16 cellular contexts compared by ENCODE assay signal in the genomic region with DNA sequence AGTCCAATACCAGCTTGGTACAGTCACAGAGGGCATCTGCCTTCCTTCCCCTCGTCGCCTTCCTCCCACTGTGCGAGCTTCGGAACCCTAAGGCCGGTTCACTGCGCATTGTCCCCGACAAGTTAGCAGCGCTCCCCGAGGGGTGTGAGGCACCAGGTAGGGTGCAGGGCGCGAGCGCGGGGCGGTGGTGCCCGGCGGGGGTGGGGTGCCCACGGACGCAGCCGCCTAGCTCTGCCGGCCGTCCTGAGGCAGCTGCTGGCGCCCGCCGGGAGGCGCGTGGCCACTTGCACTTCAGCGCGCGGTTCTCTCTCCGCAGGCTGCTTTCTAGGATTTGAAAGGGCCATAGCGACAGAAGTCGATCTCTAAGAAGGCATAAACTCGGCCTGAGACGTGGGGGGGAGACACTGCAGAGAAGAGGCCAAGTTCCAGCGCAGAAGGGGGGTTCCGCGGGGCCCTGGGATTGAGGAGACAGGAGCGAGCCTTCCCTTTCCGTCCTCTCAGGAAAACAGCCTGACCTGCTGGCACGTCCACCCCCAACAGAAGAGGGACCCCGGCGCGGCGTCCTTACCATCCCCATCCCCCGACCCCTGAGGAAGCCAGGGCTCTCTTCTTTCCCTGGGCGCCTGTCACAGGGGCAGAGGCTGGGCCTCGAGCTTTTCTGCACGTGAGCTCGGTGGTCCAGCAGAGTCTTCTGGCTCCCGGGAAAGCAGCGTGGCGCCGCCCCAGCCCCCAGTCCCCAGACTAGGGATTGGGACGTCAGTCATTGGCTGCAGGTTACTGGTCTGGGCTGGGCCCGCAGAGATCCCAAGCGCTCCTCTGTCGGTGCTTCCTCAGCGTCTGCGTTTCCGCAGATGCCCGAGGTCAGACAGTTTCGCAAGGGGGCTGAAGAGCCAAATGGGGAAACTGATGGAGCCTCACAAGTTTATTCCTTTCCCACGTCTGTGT. TPM values are rescaled to one million over a fixed set of nuclear protein-coding genes. Genes with fewer than 3 reads are reported as not detected.
A peak's percentile ranks its signal among the peaks of the same experiment; 100 is the strongest.
DNase-seq lines count a peak whose midpoint lies in the region; ATAC-seq and TF ChIP-seq lines count a peak whose summit lies in the region.
"Had no signal": no experiment of that assay in that cellular context is flagged by ENCODE, and none has a peak within 500 bp of the region (broad histone marks: within the 10 kb centered on the region; RNA-seq: fewer than 3 reads in every experiment).

No MANE protein-coding gene starts in this region.

- H3K27me3 ChIP-seq in CD4-positive, alpha-beta T cell (ENCODE audit: control insufficient read depth, insufficient read depth, low read length): peaks cover 82% of the 10 kb centered on the region
- H3K27me3 ChIP-seq in HL-60 (ENCODE audit: insufficient read depth, poor library complexity, severe bottlenecking) (peaks cover 15% of the 10 kb centered on the region), neural cell (ENCODE audit: insufficient read depth, low read depth, low read length) (peaks cover 91% of the 10 kb centered on the region), adrenal gland (peaks cover 68% of the 10 kb centered on the region)

- peak overlapping the region; percentile 24; the same call in 1 of the 2 replicates for H3K4me3 ChIP-seq in HL-60 (replicated peaks; ENCODE audit: insufficient read depth, low read length)
- H3K4me3 ChIP-seq in coronary artery: peak overlapping the region; percentile 44
- H3K4me3 ChIP-seq in neural cell (ENCODE audit: low read length): no peak overlapping the region
- peak overlapping the region in 1 of 4 donors; percentile 23 for H3K4me3 ChIP-seq in adrenal gland

- no peak for TF ChIP-seq EP300 in neural cell (conservative IDR thresholded peaks at IDR 0.05; ENCODE audit: poor library complexity, severe bottlenecking)

- TF ChIP-seq RAD21 in neural cell (conservative IDR thresholded peaks at IDR 0.05): no peak

- CTCF ChIA-PET in CD4-positive, alpha-beta T cell (lab: Charles Lee): no interaction called here

- H3K36me3 Mint-ChIP-seq in CD4-positive, alpha-beta T cell (ENCODE audit: low read depth): no peaks in the 10 kb centered on the region

- TF ChIP-seq CTCF in CD4-positive, alpha-beta T cell (IDR thresholded peaks at IDR 0.05): no peak
- TF ChIP-seq CTCF in HL-60 (IDR thresholded peaks at IDR 0.05; ENCODE audit: insufficient read depth, low read length): no peak
- TF ChIP-seq CTCF in coronary artery (IDR thresholded peaks at IDR 0.05): no peak
- no peak for TF ChIP-seq CTCF in neural cell (IDR thresholded peaks at IDR 0.05; ENCODE audit: poor library complexity, severe bottlenecking)
- TF ChIP-seq CTCF in adrenal gland (IDR thresholded peaks at IDR 0.05): no peak

- DNase-seq in CD4-positive, alpha-beta T cell: no peak
- DNase-seq in HL-60 (ENCODE audit: low read depth in 1 of 2, low spot score in 1 of 2): peak; percentile 28 to 35
- no peak for DNase-seq in coronary artery (ENCODE audit: low spot score)
- no peak for DNase-seq in activated CD8-positive, alpha-beta memory T cell treated with anti-CD3 and anti-CD28 coated beads for 24 hours
- no peak for DNase-seq in NCI-H2171 treated with DMSO at 0.1 percent for 48 hours (lab: John Stamatoyannopoulos, UW)
- DNase-seq in COR-L47 (lab: John Stamatoyannopoulos, UW): no peak
- DNase-seq in adrenal gland: no peak
- DNase-seq: amniotic stem cell; DND-41; NCI-H2171; SHP77 treated with DMSO at 0.1 percent for 48 hours; stimulated activated CD4-positive, alpha-beta T cell treated with anti-CD3 and anti-CD28 coated beads, Interleukin-4, amount 100 ng/mL, for 1 hour had no signal

- no peak for TF ChIP-seq POLR2A in adrenal gland (IDR thresholded peaks at IDR 0.05)

- peaks cover 34% of the 10 kb centered on the region for H3K4me1 Mint-ChIP-seq in CD4-positive, alpha-beta T cell (ENCODE audit: low read depth)

- H3K4me2 ChIP-seq in neural cell (ENCODE audit: low read length): no peak overlapping the region

- H3K36me3 ChIP-seq in neural cell (ENCODE audit: insufficient read depth, low read length) (no peaks in the 10 kb centered on the region), adrenal gland (replicated peaks in 1 of 2) (no peaks in the 10 kb centered on the region)
- H3K36me3 ChIP-seq: neutrophil had no signal

- intact Hi-C loops in CD4-positive, alpha-beta T cell (cut with DNase I, micrococcal nuclease): loop anchor here in 1 of 2 experiments (10.0 kb wide), 1 partner anchor 874 kb away; a partner anchor contains a TSS
- intact Hi-C loops in adrenal gland (cut with DNase I): no loop called here

- WGBS in adrenal gland, 4 donors: 7 to 12% (median 8%) methylated on average over 25 to 63 of the region's 63 CpGs

- peaks cover 3% of the 10 kb centered on the region for H3K9me3 ChIP-seq in CD4-positive, alpha-beta T cell (ENCODE audit: control insufficient read depth, low read length)
- H3K9me3 ChIP-seq in neural cell (ENCODE audit: low read length): peaks cover 5% of the 10 kb centered on the region
- H3K9me3 ChIP-seq in adrenal gland (replicated peaks in 1 of 3): no peaks in the 10 kb centered on the region
- H3K9me3 ChIP-seq: neutrophil had no signal

- peaks cover 1% of the 10 kb centered on the region for H3K9me3 Mint-ChIP-seq in CD4-positive, alpha-beta T cell

- no peak overlapping the region for H3K27ac ChIP-seq in CD4-positive, alpha-beta T cell (ENCODE audit: low read depth, low read length)
- H3K27ac ChIP-seq in HL-60 (replicated peaks): no peak overlapping the region
- H3K27ac ChIP-seq in coronary artery: no peak overlapping the region
- no peak overlapping the region for H3K27ac ChIP-seq in neural cell (ENCODE audit: low read length)
- no peak overlapping the region for H3K27ac ChIP-seq in adrenal gland
- H3K27ac ChIP-seq: epithelial cell of prostate, neutrophil had no signal

- H3K4me1 ChIP-seq in adrenal gland (replicated peaks in 1 of 2): peaks cover 12 to 13% of the 10 kb centered on the region in 2 donors

- peak overlapping the region; percentile 13 for H3K4me3 Mint-ChIP-seq in CD4-positive, alpha-beta T cell

- ATAC-seq in CD4-positive, alpha-beta T cell (ENCODE audit: poor library complexity): no peak

- no peak overlapping the region for H3K9ac ChIP-seq in neural cell (ENCODE audit: low read length)

- H3K27ac Mint-ChIP-seq in CD4-positive, alpha-beta T cell: no peak overlapping the region

- no peaks in the 10 kb centered on the region for H3K9me2 ChIP-seq in neural cell (ENCODE audit: insufficient read depth, low read length)

- no peak overlapping the region for H2AFZ ChIP-seq in neural cell (ENCODE audit: low read depth, low read length)

- POLR2A ChIA-PET in CD4-positive, alpha-beta T cell (lab: Charles Lee): no interaction called here

- H3K27me3 Mint-ChIP-seq in CD4-positive, alpha-beta T cell: peaks cover 87% of the 10 kb centered on the region

- no peaks in the 10 kb centered on the region for H3F3A ChIP-seq in neural cell (ENCODE audit: insufficient read depth, low read length, poor library complexity, severe bottlenecking)

- no peaks in the 10 kb centered on the region for H4K20me1 ChIP-seq in neural cell (ENCODE audit: insufficient read depth)

- H3K79me2 ChIP-seq in neural cell (replicated peaks; ENCODE audit: insufficient read depth, low read length): no peaks in the 10 kb centered on the region

TF ChIP-seq in neural cell, 6 proteins besides CTCF, POLR2A, EP300 and RAD21:
- TF ChIP-seq POLR2AphosphoS5 (IDR thresholded peaks at IDR 0.05) (no peak), MXI1 (conservative IDR thresholded peaks at IDR 0.05; ENCODE audit: poor library complexity, severe bottlenecking) (no peak), TAF1 (IDR thresholded peaks at IDR 0.05; ENCODE audit: low read depth) (no peak), EZH2 (IDR thresholded peaks at IDR 0.05; ENCODE audit: borderline replicate concordance, insufficient read depth, low read length, poor library complexity, severe bottlenecking) (peak; percentile 88)

RNA-seq across cellular contexts. Expression of a gene that starts 15.6 kb away (rescaled TPM):
- not detected for total RNA-seq in CD4-positive, alpha-beta T cell
- polyA plus RNA-seq in neural cell (not detected in 2 replicates), adrenal gland (not detected)
- polyA minus RNA-seq in neural cell: not detected in 2 replicates
- not detected for total RNA-seq in adrenal gland
- total RNA-seq: HT1080 had no signal

RNA-seq across cellular contexts. Expression of a gene that starts 22.5 kb away (rescaled TPM):
- 10 to 100 TPM; 40.5 to 42.6 TPM for total RNA-seq in CD4-positive, alpha-beta T cell
- polyA plus RNA-seq in neural cell (111 and 117 TPM in 2 replicates), adrenal gland (10 to 100 TPM; 18.7 to 80.2 (median 28.5) TPM)
- polyA minus RNA-seq in neural cell: 75.2 and 226 TPM in 2 replicates
- 10 to 100 TPM; 30.5 to 80.8 (median 54.4) TPM for total RNA-seq in adrenal gland

Comparison
In these comparisons a context has a peak if more than half of its experiments do, and no peak if none do; other contexts are left out.
1. DNase-seq: peak in HL-60 (2 of 2); none in CD4-positive, alpha-beta T cell (0 of 10), coronary artery (single experiment), activated CD8-positive, alpha-beta memory T cell treated with anti-CD3 and anti-CD28 coated beads for 24 hours (single experiment), NCI-H2171 treated with DMSO at 0.1 percent for 48 hours (single experiment), COR-L47 (single experiment) and adrenal gland (0 of 7).